Comparison of ENCODE assay signal across 8 cellular contexts in the genomic region with DNA sequence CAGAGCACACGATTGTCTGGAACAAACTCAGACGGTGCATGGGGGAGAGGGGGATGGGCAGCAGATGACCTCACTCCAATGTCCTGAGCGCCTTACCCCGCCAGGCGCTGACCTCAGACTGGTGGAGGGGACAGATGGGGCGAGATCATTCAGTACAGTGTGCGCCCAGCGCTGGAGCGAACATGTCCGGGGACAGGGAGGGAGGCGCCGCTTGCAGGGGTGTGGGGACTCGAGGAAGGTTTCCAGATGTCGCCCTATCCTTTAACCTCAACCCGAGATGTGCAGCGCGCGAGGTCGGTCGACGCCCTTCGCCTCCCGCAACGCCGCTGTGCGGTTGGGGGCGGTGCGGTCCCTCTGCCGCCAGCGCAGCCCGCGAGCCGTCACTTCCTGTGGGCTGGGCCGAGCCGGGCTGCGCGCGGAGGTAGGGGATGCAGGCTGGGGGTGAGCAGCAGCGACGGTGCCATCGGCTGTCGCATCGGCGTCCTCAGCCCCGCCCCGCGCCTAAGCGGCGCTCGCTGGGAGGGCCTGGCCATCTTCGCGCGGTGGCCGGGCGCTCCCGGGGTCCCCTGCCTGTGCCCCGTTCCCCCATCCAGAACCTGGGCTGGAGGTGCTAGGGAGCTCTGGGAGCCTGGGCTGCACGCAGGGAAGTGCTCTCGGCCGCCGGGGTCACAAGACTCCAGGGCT. TPM values are rescaled to one million over a fixed set of nuclear protein-coding genes. Genes with fewer than 3 reads are reported as not detected.
DNase-seq lines count a peak whose midpoint lies in the region; ATAC-seq lines count a peak whose summit lies in the region.

No MANE protein-coding gene starts in this region.

- H3K36me3 ChIP-seq in CD4-positive, CD25-positive, alpha-beta regulatory T cell (ENCODE audit: control insufficient read depth, insufficient read depth, low read length) = no peaks in the 10 kb centered on the region
- H3K36me3 ChIP-seq in effector memory CD4-positive, alpha-beta T cell (ENCODE audit: control insufficient read depth, insufficient read depth, low read length) = no peaks in the 10 kb centered on the region

- peaks cover 7 to 30% (median 19%) of the 10 kb centered on the region in 4 donors for H3K4me1 Mint-ChIP-seq in CD4-positive, CD25-positive, alpha-beta regulatory T cell

- H3K9me3 ChIP-seq in CD4-positive, CD25-positive, alpha-beta regulatory T cell (ENCODE audit: control insufficient read depth in 2 of 2, low read length in 2 of 2) = no peaks in the 10 kb centered on the region
- no peaks in the 10 kb centered on the region for H3K9me3 ChIP-seq in effector memory CD4-positive, alpha-beta T cell (ENCODE audit: control insufficient read depth, low read length)

- H3K4me1 ChIP-seq in CD4-positive, CD25-positive, alpha-beta regulatory T cell (ENCODE audit: control insufficient read depth, insufficient read depth, low read length, poor library complexity, severe bottlenecking) = peaks cover 22% of the 10 kb centered on the region
- H3K4me1 ChIP-seq in effector memory CD4-positive, alpha-beta T cell (ENCODE audit: control insufficient read depth, insufficient read depth, low read length, poor library complexity, severe bottlenecking) = peaks cover 23% of the 10 kb centered on the region

- H3K27ac Mint-ChIP-seq in CD4-positive, CD25-positive, alpha-beta regulatory T cell = peak overlapping the region in 2 of 3 donors; percentile 93 to 94

- peak overlapping the region; percentile 83 to 94 (median 90) for H3K4me3 Mint-ChIP-seq in CD4-positive, CD25-positive, alpha-beta regulatory T cell

- H3K9me3 Mint-ChIP-seq in CD4-positive, CD25-positive, alpha-beta regulatory T cell = no peaks in the 10 kb centered on the region

- DNase-seq in CD4-positive, CD25-positive, alpha-beta regulatory T cell = peak; percentile 80 to 89 (median 80)
- DNase-seq in HCEC 1CT (peak; percentile 31), NCI-H526 treated with DMSO at 0.1 percent for 48 hours (lab: John Stamatoyannopoulos, UW) (peak; percentile 39), medulla oblongata (ENCODE audit: extremely low spot score) (peak; percentile 88)
- peak; percentile 42 to 65 for DNase-seq in activated CD8-positive, alpha-beta memory T cell treated with anti-CD3 and anti-CD28 coated beads for 1 hour (ENCODE audit: extremely low read depth in 1 of 2, low read depth in 1 of 2)
- DNase-seq in effector memory CD4-positive, alpha-beta T cell = peak; percentile 74 to 79 (median 76)
- peak; percentile 52 to 69 (median 64) for DNase-seq in stimulated activated CD4-positive, alpha-beta T cell treated with anti-CD3 and anti-CD28 coated beads, TNF-alpha, amount 100 ng/mL, for 48 hours (ENCODE audit: low read depth in 3 of 3)

- peak overlapping the region; percentile 76 for H3K4me3 ChIP-seq in CD4-positive, CD25-positive, alpha-beta regulatory T cell (ENCODE audit: low read depth, low read length)
- peak overlapping the region; percentile 56 for H3K4me3 ChIP-seq in effector memory CD4-positive, alpha-beta T cell (ENCODE audit: insufficient read depth, low read depth, low read length, poor library complexity, severe bottlenecking)

- peaks cover 8% of the 10 kb centered on the region for H3K27me3 ChIP-seq in CD4-positive, CD25-positive, alpha-beta regulatory T cell (ENCODE audit: control insufficient read depth, insufficient read depth, low read length)
- no peaks in the 10 kb centered on the region for H3K27me3 ChIP-seq in effector memory CD4-positive, alpha-beta T cell (replicated peaks; ENCODE audit: control insufficient read depth, insufficient read depth, low read length, poor library complexity, severe bottlenecking)

- peak overlapping the region; percentile 70 for H3K27ac ChIP-seq in CD4-positive, CD25-positive, alpha-beta regulatory T cell (ENCODE audit: insufficient read depth, low read length, poor library complexity, severe bottlenecking)
- H3K27ac ChIP-seq in effector memory CD4-positive, alpha-beta T cell (ENCODE audit: insufficient read depth, low read length, poor library complexity, severe bottlenecking) = peak overlapping the region; percentile 66

- ATAC-seq in CD4-positive, CD25-positive, alpha-beta regulatory T cell (ENCODE audit: low read depth in 2 of 2) = peak; percentile 95 to 96
- no peak for ATAC-seq in HG03439 (IDR thresholded peaks at IDR 0.05; ENCODE audit: unreplicated experiment)

- no peaks in the 10 kb centered on the region for H3K36me3 Mint-ChIP-seq in CD4-positive, CD25-positive, alpha-beta regulatory T cell

- peaks cover 22% of the 10 kb centered on the region for H3K27me3 Mint-ChIP-seq in CD4-positive, CD25-positive, alpha-beta regulatory T cell

RNA-seq across cellular contexts. Expression of gene CDR2L, which starts 5.3 kb away (rescaled TPM):
- total RNA-seq in CD4-positive, CD25-positive, alpha-beta regulatory T cell = not detected
- polyA plus RNA-seq in CD4-positive, CD25-positive, alpha-beta regulatory T cell = under 1 TPM in 2 of 4 donors, not detected in 2; 0.05 to 0.09 TPM

RNA-seq across cellular contexts. Expression of gene HID1, which starts 9.6 kb away (rescaled TPM):
- 5.6 TPM for total RNA-seq in CD4-positive, CD25-positive, alpha-beta regulatory T cell
- polyA plus RNA-seq in CD4-positive, CD25-positive, alpha-beta regulatory T cell = 1 to 10 TPM; 1.4 to 2.7 (median 2.4) TPM

RNA-seq across cellular contexts. Expression of gene MRPL58, which starts 30.3 kb away (rescaled TPM):
- 25.7 TPM for total RNA-seq in CD4-positive, CD25-positive, alpha-beta regulatory T cell
- 10 to 100 TPM; 64.0 to 95.8 (median 74.6) TPM for polyA plus RNA-seq in CD4-positive, CD25-positive, alpha-beta regulatory T cell

RNA-seq across cellular contexts. Expression of gene OTOP3, which starts 46.4 kb away (rescaled TPM):
- total RNA-seq in CD4-positive, CD25-positive, alpha-beta regulatory T cell = not detected
- polyA plus RNA-seq in CD4-positive, CD25-positive, alpha-beta regulatory T cell = not detected

RNA-seq across cellular contexts. Expression of gene OTOP2, which starts 58.0 kb away (rescaled TPM):
- total RNA-seq in CD4-positive, CD25-positive, alpha-beta regulatory T cell = not detected
- not detected for polyA plus RNA-seq in CD4-positive, CD25-positive, alpha-beta regulatory T cell

Comparison
In these comparisons a context has a peak if more than half of its experiments do, and no peak if none do; other contexts are left out.
1. DNase-seq: peak in every context shown above with its lines; median percentile 88 in medulla oblongata; 80 in CD4-positive, CD25-positive, alpha-beta regulatory T cell; 76 in effector memory CD4-positive, alpha-beta T cell; 64 in stimulated activated CD4-positive, alpha-beta T cell treated with anti-CD3 and anti-CD28 coated beads, TNF-alpha, amount 100 ng/mL, for 48 hours; 54 in activated CD8-positive, alpha-beta memory T cell treated with anti-CD3 and anti-CD28 coated beads for 1 hour; 39 in NCI-H526 treated with DMSO at 0.1 percent for 48 hours; 31 in HCEC 1CT.